In genomic region chr6:85361643-85362014, GRCh38 we compare ENCODE assay signal across 1 cellular context.
TF ChIP-seq lines count a peak whose summit lies in the region.

No MANE protein-coding gene starts in this region.

TF ChIP-seq in HEK293T, 16 proteins besides CTCF, POLR2A, EP300 and RAD21 (continued from another document):
- TF ChIP-seq, protein P1, sequence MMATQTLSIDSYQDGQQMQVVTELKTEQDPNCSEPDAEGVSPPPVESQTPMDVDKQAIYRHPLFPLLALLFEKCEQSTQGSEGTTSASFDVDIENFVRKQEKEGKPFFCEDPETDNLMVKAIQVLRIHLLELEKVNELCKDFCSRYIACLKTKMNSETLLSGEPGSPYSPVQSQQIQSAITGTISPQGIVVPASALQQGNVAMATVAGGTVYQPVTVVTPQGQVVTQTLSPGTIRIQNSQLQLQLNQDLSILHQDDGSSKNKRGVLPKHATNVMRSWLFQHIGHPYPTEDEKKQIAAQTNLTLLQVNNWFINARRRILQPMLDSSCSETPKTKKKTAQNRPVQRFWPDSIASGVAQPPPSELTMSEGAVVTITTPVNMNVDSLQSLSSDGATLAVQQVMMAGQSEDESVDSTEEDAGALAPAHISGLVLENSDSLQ (IDR thresholded peaks at IDR 0.05), result no peak
- TF ChIP-seq SP1 (IDR thresholded peaks at IDR 0.05) (no peak), ARNT (IDR thresholded peaks at IDR 0.05) (no peak), L3MBTL2 (conservative IDR thresholded peaks at IDR 0.05) (no peak), SUZ12 (IDR thresholded peaks at IDR 0.05) (no peak), CTBP1 (IDR thresholded peaks at IDR 0.05; ENCODE audit: borderline replicate concordance) (no peak), NFRKB (IDR thresholded peaks at IDR 0.05) (no peak), LEF1 (IDR thresholded peaks at IDR 0.05; ENCODE audit: borderline replicate concordance) (no peak), HDGF (IDR thresholded peaks at IDR 0.05; ENCODE audit: borderline replicate concordance) (no peak), ELF4 (IDR thresholded peaks at IDR 0.05) (no peak), TARDBP (IDR thresholded peaks at IDR 0.05) (no peak)
